ENCODE assay signal across 8 cellular contexts in the genomic region with DNA sequence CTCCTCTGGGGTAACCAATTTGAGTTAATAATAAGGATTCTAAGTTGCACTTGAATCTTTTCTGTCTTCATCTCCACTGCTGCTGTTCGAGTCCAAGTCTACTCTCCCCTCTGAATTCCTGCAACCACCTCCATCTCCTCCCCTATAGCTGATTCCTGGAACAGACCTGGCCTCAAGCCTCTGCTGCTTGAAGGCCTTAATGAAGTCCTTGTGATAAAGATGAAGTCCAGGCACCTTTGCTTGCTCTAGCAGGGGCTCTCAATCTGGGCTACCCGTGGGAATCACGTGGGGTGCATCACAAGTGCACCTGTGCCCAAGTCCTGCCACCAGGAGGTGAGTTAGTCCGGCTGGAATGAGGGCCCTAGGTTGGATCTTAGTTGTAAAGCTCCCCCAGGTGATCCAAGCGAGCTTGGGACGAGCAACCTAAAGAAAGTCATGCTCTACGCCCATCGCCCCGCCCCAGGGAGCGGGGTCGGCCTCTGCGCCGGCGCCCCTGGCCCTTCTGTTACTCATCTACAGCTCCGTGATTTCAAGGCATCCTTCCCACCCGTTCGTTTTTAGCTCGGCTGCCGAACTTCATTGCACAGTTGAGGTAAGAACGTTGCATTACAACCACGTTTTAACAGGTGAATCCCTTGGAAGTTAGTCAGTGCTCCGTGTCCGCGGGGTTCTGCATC. TPM values are rescaled to one million over a fixed set of nuclear protein-coding genes. Genes with fewer than 3 reads are reported as not detected.
DNase-seq lines count a peak whose midpoint lies in the region; ATAC-seq and TF ChIP-seq lines count a peak whose summit lies in the region.

No MANE protein-coding gene starts in this region.

- no peaks in the 10 kb centered on the region for H3K9me3 Mint-ChIP-seq in activated CD8-positive, alpha-beta memory T cell treated with anti-CD3 and anti-CD28 coated beads, Interleukin-2, amount 10 ng/mL, durations not matched to agents 7 days and 5 days (ENCODE audit: low read depth)
- H3K9me3 Mint-ChIP-seq in chondrocyte (ENCODE audit: low read depth) = no peaks in the 10 kb centered on the region

- CTCF ChIA-PET in activated CD8-positive, alpha-beta memory T cell treated with anti-CD3 and anti-CD28 coated beads, Interleukin-2, amount 10 ng/mL, durations not matched to agents 7 days and 5 days (lab: Charles Lee) = interaction anchor here (0.6 to 2.2 kb wide), 7 partner anchors 9 to 340 kb away, joined by 3 to 14 read pairs (median 6); a partner anchor contains a TSS

- H3K4me3 ChIP-seq in mucosa of rectum (ENCODE audit: low read length in 2 of 2) = peak overlapping the region; percentile 83

- peaks cover 44% of the 10 kb centered on the region for H3K36me3 Mint-ChIP-seq in activated CD8-positive, alpha-beta memory T cell treated with anti-CD3 and anti-CD28 coated beads, Interleukin-2, amount 10 ng/mL, durations not matched to agents 7 days and 5 days
- H3K36me3 Mint-ChIP-seq in chondrocyte (ENCODE audit: low read depth) = peaks cover 12% of the 10 kb centered on the region

- H3K9ac ChIP-seq in mucosa of rectum (ENCODE audit: low read depth in 1 of 2, low read length in 2 of 2) = peak overlapping the region; percentile 77 to 80

- peak overlapping the region; percentile 89 for H3K27ac Mint-ChIP-seq in activated CD8-positive, alpha-beta memory T cell treated with anti-CD3 and anti-CD28 coated beads, Interleukin-2, amount 10 ng/mL, durations not matched to agents 7 days and 5 days
- H3K27ac Mint-ChIP-seq in chondrocyte (ENCODE audit: unreplicated experiment) = peak overlapping the region; percentile 0

- peaks cover 41% of the 10 kb centered on the region for H3K4me1 Mint-ChIP-seq in activated CD8-positive, alpha-beta memory T cell treated with anti-CD3 and anti-CD28 coated beads, Interleukin-2, amount 10 ng/mL, durations not matched to agents 7 days and 5 days
- H3K4me1 Mint-ChIP-seq in chondrocyte (ENCODE audit: low read depth) = peaks cover 37% of the 10 kb centered on the region

- peak; percentile 54 for DNase-seq in activated CD8-positive, alpha-beta memory T cell treated with anti-CD3 and anti-CD28 coated beads, Interleukin-2, amount 10 ng/mL, durations not matched to agents 7 days and 5 days
- no peak for DNase-seq in activated CD8-positive, alpha-beta memory T cell treated with anti-CD3 and anti-CD28 coated beads, Interleukin-2, amount 50 U/mL, for 4 hours
- peak; percentile 39 for DNase-seq in NCI-H2227 treated with DMSO at 0.1 percent for 48 hours (lab: John Stamatoyannopoulos, UW)
- DNase-seq in chondrocyte (ENCODE audit: low spot score) = no peak
- no peak for DNase-seq in kidney glomerular epithelial cell (lab: John Stamatoyannopoulos, UW)
- DNase-seq in activated CD8-positive, alpha-beta memory T cell treated with anti-CD3 and anti-CD28 coated beads, Interleukin-2, amount 50 U/mL, for 48 hours = no peak

- peak overlapping the region in 1 of 2 donors; percentile 85 for H3K27ac ChIP-seq in mucosa of rectum (ENCODE audit: low read depth in 2 of 2, low read length in 2 of 2)

- ATAC-seq in activated CD8-positive, alpha-beta memory T cell treated with anti-CD3 and anti-CD28 coated beads, Interleukin-2, amount 10 ng/mL, durations not matched to agents 7 days and 5 days = peak; percentile 4
- ATAC-seq in HG03457 (IDR thresholded peaks at IDR 0.05; ENCODE audit: unreplicated experiment) = no peak

- H3K36me3 ChIP-seq in mucosa of rectum (ENCODE audit: control insufficient read depth in 2 of 2, insufficient read depth in 2 of 2, low read length in 2 of 2) = peaks cover 2 to 9% of the 10 kb centered on the region in 2 donors

- H3K4me3 Mint-ChIP-seq in activated CD8-positive, alpha-beta memory T cell treated with anti-CD3 and anti-CD28 coated beads, Interleukin-2, amount 10 ng/mL, durations not matched to agents 7 days and 5 days = peak overlapping the region; percentile 77
- H3K4me3 Mint-ChIP-seq in chondrocyte (ENCODE audit: unreplicated experiment) = peak overlapping the region; percentile 70

- H3K27me3 Mint-ChIP-seq in activated CD8-positive, alpha-beta memory T cell treated with anti-CD3 and anti-CD28 coated beads, Interleukin-2, amount 10 ng/mL, durations not matched to agents 7 days and 5 days = no peaks in the 10 kb centered on the region
- H3K27me3 Mint-ChIP-seq in chondrocyte (ENCODE audit: low read depth) = no peaks in the 10 kb centered on the region

- no peaks in the 10 kb centered on the region for H3K27me3 ChIP-seq in mucosa of rectum (ENCODE audit: control insufficient read depth in 2 of 2, insufficient read depth in 2 of 2, low read length in 2 of 2)

- no peak for TF ChIP-seq CTCF in chondrocyte (IDR thresholded peaks at IDR 0.05)

- peaks cover 3 to 4% of the 10 kb centered on the region in 2 donors for H3K4me1 ChIP-seq in mucosa of rectum (ENCODE audit: control insufficient read depth in 2 of 2, insufficient read depth in 2 of 2, low read length in 2 of 2)

- H3K9me3 ChIP-seq in mucosa of rectum (ENCODE audit: control insufficient read depth in 2 of 2, low read length in 2 of 2) = no peaks in the 10 kb centered on the region

RNA-seq across cellular contexts. Expression of a gene that starts 0.9 kb away (rescaled TPM):
- total RNA-seq in activated CD8-positive, alpha-beta memory T cell treated with anti-CD3 and anti-CD28 coated beads, Interleukin-2, amount 10 ng/mL, durations not matched to agents 7 days and 5 days = 10 to 100 TPM; 71.3 to 72.1 TPM
- total RNA-seq in chondrocyte = 66.6 to 72.9 TPM (median 67.8 TPM) in 3 replicates

RNA-seq across cellular contexts. Expression of a gene that starts 50.0 kb away (rescaled TPM):
- 10 to 100 TPM; 57.9 to 64.6 TPM for total RNA-seq in activated CD8-positive, alpha-beta memory T cell treated with anti-CD3 and anti-CD28 coated beads, Interleukin-2, amount 10 ng/mL, durations not matched to agents 7 days and 5 days
- total RNA-seq in chondrocyte = 23.3 to 31.3 TPM (median 24.9 TPM) in 3 replicates

RNA-seq across cellular contexts. Expression of a gene that starts 50.1 kb away (rescaled TPM):
- 100 to 1,000 TPM; 137 to 164 TPM for total RNA-seq in activated CD8-positive, alpha-beta memory T cell treated with anti-CD3 and anti-CD28 coated beads, Interleukin-2, amount 10 ng/mL, durations not matched to agents 7 days and 5 days
- 99.8 to 126 TPM (median 117 TPM) in 3 replicates for total RNA-seq in chondrocyte

Comparison
In these comparisons a context has a peak if more than half of its experiments do, and no peak if none do; other contexts are left out.
1. DNase-seq: peak in activated CD8-positive, alpha-beta memory T cell treated with anti-CD3 and anti-CD28 coated beads, Interleukin-2, amount 10 ng/mL, durations not matched to agents 7 days and 5 days (single experiment) and NCI-H2227 treated with DMSO at 0.1 percent for 48 hours (single experiment); none in activated CD8-positive, alpha-beta memory T cell treated with anti-CD3 and anti-CD28 coated beads, Interleukin-2, amount 50 U/mL, for 4 hours (single experiment), chondrocyte (single experiment), kidney glomerular epithelial cell (single experiment) and activated CD8-positive, alpha-beta memory T cell treated with anti-CD3 and anti-CD28 coated beads, Interleukin-2, amount 50 U/mL, for 48 hours (single experiment).